ENCODE assay signal across 8 cellular contexts in the genomic region with DNA sequence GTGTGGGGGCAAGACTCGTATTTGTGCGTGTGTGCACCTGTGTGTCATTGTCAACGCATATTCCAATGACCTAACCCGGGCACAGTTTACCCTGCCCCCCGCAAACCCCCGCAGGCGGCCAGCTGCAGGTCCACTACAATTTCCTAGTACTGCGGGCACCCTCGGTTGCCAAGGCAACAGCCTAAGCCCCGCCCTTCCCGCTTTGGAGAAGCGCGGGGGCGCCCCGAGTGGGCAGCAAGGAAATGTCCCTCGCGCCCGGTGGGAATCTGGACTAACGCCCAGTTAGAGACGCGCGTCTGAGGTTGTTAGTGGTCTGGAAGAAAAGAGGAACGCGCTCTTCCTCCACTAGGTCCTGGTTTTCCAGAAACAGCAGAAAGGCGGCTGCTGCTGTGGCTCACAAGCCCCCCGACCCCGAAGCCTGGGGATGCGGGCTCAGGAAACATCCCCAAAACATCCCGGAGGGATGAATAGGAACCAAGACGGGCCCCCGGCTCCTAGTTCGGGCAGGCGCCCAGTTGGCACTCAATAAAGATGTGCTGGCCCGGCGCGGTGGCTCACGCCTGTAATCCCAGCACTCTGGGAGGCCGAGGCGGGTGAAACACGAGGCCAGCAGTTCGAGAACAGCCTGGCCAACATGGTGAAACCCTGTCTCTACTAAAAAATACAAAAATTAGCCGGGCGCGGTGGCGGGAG. TPM values are rescaled to one million over a fixed set of nuclear protein-coding genes. Genes with fewer than 3 reads are reported as not detected.
DNase-seq lines count a peak whose midpoint lies in the region; ATAC-seq and TF ChIP-seq lines count a peak whose summit lies in the region.

No MANE protein-coding gene starts in this region.

- CTCF ChIA-PET in CD4-positive, alpha-beta T cell (lab: Charles Lee): no interaction called here
- CTCF ChIA-PET in activated CD8-positive, alpha-beta T cell treated with anti-CD3 and anti-CD28 coated beads, Interleukin-2, amount 10 ng/mL, durations not matched to agents 7 days and 5 days (lab: Charles Lee): interaction anchor here (3.4 kb wide), 1 partner anchor 33 kb away, joined by 54 read pairs; the partner anchor contains the start of genes PARP3 and RRP9

- peaks cover 36% of the 10 kb centered on the region for H3K4me1 Mint-ChIP-seq in CD4-positive, alpha-beta T cell (ENCODE audit: low read depth)
- H3K4me1 Mint-ChIP-seq in IgD-negative memory B cell (peaks cover 12 to 24% (median 22%) of the 10 kb centered on the region in 3 donors), nephron progenitor cell (peaks cover 49% of the 10 kb centered on the region)
- peaks cover 52% of the 10 kb centered on the region for H3K4me1 Mint-ChIP-seq in activated CD8-positive, alpha-beta T cell treated with anti-CD3 and anti-CD28 coated beads, Interleukin-2, amount 10 ng/mL, durations not matched to agents 7 days and 5 days (ENCODE audit: low read depth)

- H3K36me3 Mint-ChIP-seq in CD4-positive, alpha-beta T cell (ENCODE audit: low read depth): peaks cover 15% of the 10 kb centered on the region
- H3K36me3 Mint-ChIP-seq in IgD-negative memory B cell (no peaks in the 10 kb centered on the region), nephron progenitor cell (ENCODE audit: low read depth) (peaks cover 3% of the 10 kb centered on the region)
- H3K36me3 Mint-ChIP-seq in activated CD8-positive, alpha-beta T cell treated with anti-CD3 and anti-CD28 coated beads, Interleukin-2, amount 10 ng/mL, durations not matched to agents 7 days and 5 days (ENCODE audit: low read depth): peaks cover 2% of the 10 kb centered on the region

- H3K9me3 Mint-ChIP-seq in CD4-positive, alpha-beta T cell: no peaks in the 10 kb centered on the region
- no peaks in the 10 kb centered on the region for H3K9me3 Mint-ChIP-seq in IgD-negative memory B cell
- H3K9me3 Mint-ChIP-seq in activated CD8-positive, alpha-beta T cell treated with anti-CD3 and anti-CD28 coated beads, Interleukin-2, amount 10 ng/mL, durations not matched to agents 7 days and 5 days (ENCODE audit: insufficient read depth): no peaks in the 10 kb centered on the region
- H3K9me3 Mint-ChIP-seq in nephron progenitor cell: no peaks in the 10 kb centered on the region

- TF ChIP-seq CTCF in CD4-positive, alpha-beta T cell (IDR thresholded peaks at IDR 0.05): no peak
- TF ChIP-seq CTCF in nephron progenitor cell (IDR thresholded peaks at IDR 0.05): peak; percentile 17

- H3K27ac ChIP-seq in CD4-positive, alpha-beta T cell (ENCODE audit: low read depth, low read length): peak overlapping the region; percentile 59

- no peak for ATAC-seq in CD4-positive, alpha-beta T cell (ENCODE audit: poor library complexity)
- no peak for ATAC-seq in activated CD8-positive, alpha-beta T cell treated with anti-CD3 and anti-CD28 coated beads, Interleukin-2, amount 10 ng/mL, durations not matched to agents 7 days and 5 days
- ATAC-seq in GM21825 (IDR thresholded peaks at IDR 0.05; ENCODE audit: unreplicated experiment): no peak

- H3K9me3 ChIP-seq in CD4-positive, alpha-beta T cell (ENCODE audit: control insufficient read depth, low read length): no peaks in the 10 kb centered on the region

- no peaks in the 10 kb centered on the region for H3K27me3 ChIP-seq in CD4-positive, alpha-beta T cell (ENCODE audit: control insufficient read depth, insufficient read depth, low read length)

- peak in 2 of 10 experiments; percentile 26 to 45 for DNase-seq in CD4-positive, alpha-beta T cell
- DNase-seq in activated CD8-positive, alpha-beta T cell treated with anti-CD3 and anti-CD28 coated beads, Interleukin-2, amount 10 ng/mL, durations not matched to agents 7 days and 5 days: peak; percentile 50
- DNase-seq in foreskin melanocyte (peak; percentile 44), nephron progenitor cell (peak; percentile 84), NCI-H2107 (lab: John Stamatoyannopoulos, UW) (no peak), NCI-H2171 treated with DMSO at 0.1 percent for 48 hours (lab: John Stamatoyannopoulos, UW) (no peak)

- no peaks in the 10 kb centered on the region for H3K27me3 Mint-ChIP-seq in CD4-positive, alpha-beta T cell
- H3K27me3 Mint-ChIP-seq in IgD-negative memory B cell: no peaks in the 10 kb centered on the region
- H3K27me3 Mint-ChIP-seq in activated CD8-positive, alpha-beta T cell treated with anti-CD3 and anti-CD28 coated beads, Interleukin-2, amount 10 ng/mL, durations not matched to agents 7 days and 5 days (ENCODE audit: low read depth): no peaks in the 10 kb centered on the region
- peaks cover 2% of the 10 kb centered on the region for H3K27me3 Mint-ChIP-seq in nephron progenitor cell (ENCODE audit: low read depth, poor library complexity)

- intact Hi-C loops in CD4-positive, alpha-beta T cell (cut with DNase I, micrococcal nuclease): loop anchor here in 1 of 2 experiments (1.0 kb wide), 1 partner anchor 19 kb away; the partner anchor contains the start of gene RPL29

- POLR2A ChIA-PET in CD4-positive, alpha-beta T cell (lab: Charles Lee): interaction anchor here (0.7 to 2.9 kb wide), 4 partner anchors 16 to 81 kb away, joined by 4 to 28 read pairs (median 4); partner anchors contain the start of genes PARP3, RPL29 and RRP9
- POLR2A ChIA-PET in activated CD8-positive, alpha-beta T cell treated with anti-CD3 and anti-CD28 coated beads, Interleukin-2, amount 10 ng/mL, durations not matched to agents 7 days and 5 days (lab: Charles Lee): no interaction called here

- H3K4me3 Mint-ChIP-seq in CD4-positive, alpha-beta T cell: peak overlapping the region; percentile 89
- H3K4me3 Mint-ChIP-seq in IgD-negative memory B cell: peak overlapping the region; percentile 82 to 98 (median 94)
- H3K4me3 Mint-ChIP-seq in activated CD8-positive, alpha-beta T cell treated with anti-CD3 and anti-CD28 coated beads, Interleukin-2, amount 10 ng/mL, durations not matched to agents 7 days and 5 days: peak overlapping the region; percentile 78
- H3K4me3 Mint-ChIP-seq in nephron progenitor cell: peak overlapping the region; percentile 87

- peak overlapping the region; percentile 77 for H3K27ac Mint-ChIP-seq in CD4-positive, alpha-beta T cell
- peak overlapping the region; percentile 1 to 83 (median 14) for H3K27ac Mint-ChIP-seq in IgD-negative memory B cell
- peak overlapping the region; percentile 79 for H3K27ac Mint-ChIP-seq in activated CD8-positive, alpha-beta T cell treated with anti-CD3 and anti-CD28 coated beads, Interleukin-2, amount 10 ng/mL, durations not matched to agents 7 days and 5 days
- no peak overlapping the region for H3K27ac Mint-ChIP-seq in nephron progenitor cell

RNA-seq across cellular contexts. Expression of gene ABHD14A, which starts 1.1 kb away (rescaled TPM):
- 10 to 100 TPM in 1 of 2 experiments, 1 to 10 TPM in 1; 9.5 to 10.6 TPM for total RNA-seq in CD4-positive, alpha-beta T cell
- 61.6 TPM for polyA plus RNA-seq in IgD-negative memory B cell
- total RNA-seq in activated CD8-positive, alpha-beta T cell treated with anti-CD3 and anti-CD28 coated beads, Interleukin-2, amount 10 ng/mL, durations not matched to agents 7 days and 5 days: 10 to 100 TPM; 10.5 to 11.7 TPM

RNA-seq across cellular contexts. Expression of gene ABHD14B, which starts 2.2 kb away (rescaled TPM):
- 10 to 100 TPM; 52.4 to 58.2 TPM for total RNA-seq in CD4-positive, alpha-beta T cell
- polyA plus RNA-seq in IgD-negative memory B cell: 106 TPM
- 10 to 100 TPM; 31.4 to 38.0 TPM for total RNA-seq in activated CD8-positive, alpha-beta T cell treated with anti-CD3 and anti-CD28 coated beads, Interleukin-2, amount 10 ng/mL, durations not matched to agents 7 days and 5 days

RNA-seq across cellular contexts. Expression of gene ACY1, which starts 7.3 kb away (rescaled TPM):
- total RNA-seq in CD4-positive, alpha-beta T cell: 1 to 10 TPM; 4.9 TPM
- 18.0 TPM for polyA plus RNA-seq in IgD-negative memory B cell
- 10 to 100 TPM; 17.4 to 21.2 TPM for total RNA-seq in activated CD8-positive, alpha-beta T cell treated with anti-CD3 and anti-CD28 coated beads, Interleukin-2, amount 10 ng/mL, durations not matched to agents 7 days and 5 days

RNA-seq across cellular contexts. Expression of gene PCBP4, which starts 8.7 kb away (rescaled TPM):
- total RNA-seq in CD4-positive, alpha-beta T cell: 10 to 100 TPM; 14.7 to 16.8 TPM
- 13.9 TPM for polyA plus RNA-seq in IgD-negative memory B cell
- 10 to 100 TPM; 12.7 to 16.1 TPM for total RNA-seq in activated CD8-positive, alpha-beta T cell treated with anti-CD3 and anti-CD28 coated beads, Interleukin-2, amount 10 ng/mL, durations not matched to agents 7 days and 5 days

RNA-seq across cellular contexts. Expression of gene RPL29, which starts 19.7 kb away (rescaled TPM):
- 1,000 to 10,000 TPM; 1,843 to 1,901 TPM for total RNA-seq in CD4-positive, alpha-beta T cell
- polyA plus RNA-seq in IgD-negative memory B cell: 1,567 TPM
- 1,000 to 10,000 TPM; 1,199 to 1,266 TPM for total RNA-seq in activated CD8-positive, alpha-beta T cell treated with anti-CD3 and anti-CD28 coated beads, Interleukin-2, amount 10 ng/mL, durations not matched to agents 7 days and 5 days

Comparison
In these comparisons a context has a peak if more than half of its experiments do, and no peak if none do; other contexts are left out.
1. DNase-seq: peak in activated CD8-positive, alpha-beta T cell treated with anti-CD3 and anti-CD28 coated beads, Interleukin-2, amount 10 ng/mL, durations not matched to agents 7 days and 5 days (single experiment), foreskin melanocyte (single experiment) and nephron progenitor cell (single experiment); none in NCI-H2107 (single experiment) and NCI-H2171 treated with DMSO at 0.1 percent for 48 hours (single experiment).
2. Peak in every context shown above with its lines, with median percentiles within 50 percentile points of each other: H3K4me3 Mint-ChIP-seq.